ENCODE assay signal across 11 cellular contexts in genomic region chr14:68522510-68523325, GRCh38.
DNase-seq lines count a peak whose midpoint lies in the region; ATAC-seq and TF ChIP-seq lines count a peak whose summit lies in the region.
"Had no signal": no experiment of that assay in that cellular context is flagged by ENCODE, and none has a peak within 500 bp of the region (broad histone marks: within the 10 kb centered on the region; RNA-seq: fewer than 3 reads in every experiment).

No MANE protein-coding gene starts in this region.

- no peaks in the 10 kb centered on the region for H3K27me3 Mint-ChIP-seq in mesothelial cell of epicardium (ENCODE audit: low read depth)

- H3K9me3 Mint-ChIP-seq in mesothelial cell of epicardium = peaks cover 12% of the 10 kb centered on the region

- no peak overlapping the region for H3K4me3 Mint-ChIP-seq in mesothelial cell of epicardium

- no peaks in the 10 kb centered on the region for H3K36me3 ChIP-seq in testis (ENCODE audit: low read depth, missing control alignments)

- intact Hi-C loops in testis (cut with DNase I; ENCODE audit: low total_unique reads) = no loop called here

- H3K27me3 ChIP-seq in testis = no peaks in the 10 kb centered on the region

- ATAC-seq in HG03457 (IDR thresholded peaks at IDR 0.05; ENCODE audit: unreplicated experiment) (no peak), HG02885 (IDR thresholded peaks at IDR 0.05; ENCODE audit: poor library complexity, unreplicated experiment) (no peak)

- DNase-seq in NCI-H2227 (lab: John Stamatoyannopoulos, UW; ENCODE audit: unreplicated experiment) (peak; percentile 62), ecto neural progenitor cell (ENCODE audit: low spot score) (peak; percentile 51), mesothelial cell of epicardium (ENCODE audit: low spot score in 2 of 2, unreplicated experiment in 2 of 2) (no peak), testis (peak; percentile 51), anterior cingulate cortex (lab: John Stamatoyannopoulos, UW) (no peak)
- no peak for DNase-seq in activated CD4-positive, alpha-beta T cell treated with anti-CD3 and anti-CD28 coated beads for 1 hour
- DNase-seq: activated naive CD4-positive, alpha-beta T cell; NCI-H1436; T-helper 2 cell had no signal

- H3K9me3 ChIP-seq in testis = no peaks in the 10 kb centered on the region

- 50 to 58% methylated on average over 5 of the region's 5 CpGs for WGBS in testis, 2 donors

- no peak for TF ChIP-seq CTCF in mesothelial cell of epicardium (IDR thresholded peaks at IDR 0.05; ENCODE audit: unreplicated experiment)
- TF ChIP-seq CTCF in testis (IDR thresholded peaks at IDR 0.05) = peak in 1 of 3 experiments; percentile 7

- no peak for TF ChIP-seq POLR2A in testis (IDR thresholded peaks at IDR 0.05)

- peaks cover 71% of the 10 kb centered on the region for H3K4me1 Mint-ChIP-seq in mesothelial cell of epicardium

- H3K36me3 Mint-ChIP-seq in mesothelial cell of epicardium = peaks cover 12% of the 10 kb centered on the region

- peaks cover 28% of the 10 kb centered on the region for H3K4me1 ChIP-seq in testis

- peak overlapping the region; percentile 71 to 85 for H3K27ac ChIP-seq in testis

- peak overlapping the region; percentile 97 for H3K27ac Mint-ChIP-seq in mesothelial cell of epicardium

- no peak overlapping the region for H3K4me3 ChIP-seq in testis

Comparison
In these comparisons a context has a peak if more than half of its experiments do, and no peak if none do; other contexts are left out.
1. DNase-seq: peak in NCI-H2227 (single experiment), ecto neural progenitor cell (single experiment) and testis (single experiment); none in mesothelial cell of epicardium (0 of 2), anterior cingulate cortex (0 of 58) and activated CD4-positive, alpha-beta T cell treated with anti-CD3 and anti-CD28 coated beads for 1 hour (single experiment).